ENCODE assay signal across 24 cellular contexts in the genomic region with DNA sequence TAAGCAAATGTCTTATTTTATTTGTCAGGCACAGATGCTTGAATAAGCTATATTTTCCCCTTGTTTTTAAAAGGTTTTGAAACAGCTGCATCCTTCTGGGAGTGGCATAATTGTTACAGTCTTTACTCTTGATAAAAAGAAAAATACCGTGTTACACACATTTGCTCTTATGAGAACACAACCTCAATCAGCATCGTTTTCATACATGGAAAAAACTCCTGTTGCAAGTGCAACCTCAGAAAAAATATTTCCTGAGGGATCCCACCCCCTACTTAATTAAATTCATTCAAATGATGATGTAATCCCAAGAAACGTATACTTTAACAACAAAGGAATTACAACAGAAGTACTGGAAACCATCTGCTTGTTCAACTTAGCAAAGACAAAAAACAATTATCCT. TPM values are rescaled to one million over a fixed set of nuclear protein-coding genes. Genes with fewer than 3 reads are reported as not detected.
DNase-seq lines count a peak whose midpoint lies in the region; ATAC-seq and TF ChIP-seq lines count a peak whose summit lies in the region.
"Had no signal": no experiment of that assay in that cellular context is flagged by ENCODE, and none has a peak within 500 bp of the region (broad histone marks: within the 10 kb centered on the region; RNA-seq: fewer than 3 reads in every experiment).

No MANE protein-coding gene starts in this region.

- peak overlapping the region; percentile 65 for H3K4me2 ChIP-seq in DOHH2 (ENCODE audit: low read length)
- no peak overlapping the region for H3K4me2 ChIP-seq in MM.1S (ENCODE audit: low read depth, low read length)
- H3K4me2 ChIP-seq: PC-9 had no signal

- H3K27ac Mint-ChIP-seq in glutamatergic neuron (ENCODE audit: unreplicated experiment): peak overlapping the region; percentile 84
- H3K27ac Mint-ChIP-seq: activated naive CD8-positive, alpha-beta T cell treated with anti-CD3 and anti-CD28 coated beads, Interleukin-2, amount 10 ng/mL, durations not matched to agents 7 days and 5 days had no signal

- H3K9me3 ChIP-seq in DOHH2 (ENCODE audit: control insufficient read depth, insufficient read depth, low read length) (no peaks in the 10 kb centered on the region), MM.1S (replicated peaks; ENCODE audit: insufficient read depth, low read length) (no peaks in the 10 kb centered on the region)
- H3K9me3 ChIP-seq: psoas muscle, suprapubic skin had no signal

- H3K4me3 Mint-ChIP-seq in glutamatergic neuron (ENCODE audit: unreplicated experiment): no peak overlapping the region
- H3K4me3 Mint-ChIP-seq: activated naive CD8-positive, alpha-beta T cell treated with anti-CD3 and anti-CD28 coated beads, Interleukin-2, amount 10 ng/mL, durations not matched to agents 7 days and 5 days; naive B cell had no signal

- H3K4me3 ChIP-seq in DOHH2 (ENCODE audit: low read length): no peak overlapping the region
- H3K4me3 ChIP-seq in MM.1S (ENCODE audit: low read length): no peak overlapping the region
- H3K4me3 ChIP-seq: PC-9, psoas muscle, suprapubic skin had no signal

- no peaks in the 10 kb centered on the region for H3K9me3 Mint-ChIP-seq in glutamatergic neuron (ENCODE audit: unreplicated experiment)
- H3K9me3 Mint-ChIP-seq: activated naive CD8-positive, alpha-beta T cell treated with anti-CD3 and anti-CD28 coated beads, Interleukin-2, amount 10 ng/mL, durations not matched to agents 7 days and 5 days; naive B cell had no signal

- H3K36me3 Mint-ChIP-seq in glutamatergic neuron (ENCODE audit: unreplicated experiment): no peaks in the 10 kb centered on the region
- H3K36me3 Mint-ChIP-seq: activated naive CD8-positive, alpha-beta T cell treated with anti-CD3 and anti-CD28 coated beads, Interleukin-2, amount 10 ng/mL, durations not matched to agents 7 days and 5 days; naive B cell had no signal

- peaks cover 6% of the 10 kb centered on the region for H3K27me3 Mint-ChIP-seq in glutamatergic neuron (ENCODE audit: unreplicated experiment)

- no peak overlapping the region for H2AFZ ChIP-seq in MM.1S (ENCODE audit: low read length)
- H2AFZ ChIP-seq: PC-9 had no signal

- H3K79me2 ChIP-seq in DOHH2 (ENCODE audit: control insufficient read depth, low read length) (peaks cover 59% of the 10 kb centered on the region), MM.1S (ENCODE audit: low read length) (no peaks in the 10 kb centered on the region)

- DNase-seq in LHCN-M2 (ENCODE audit: low read depth): peak; percentile 63
- peak; percentile 43 for DNase-seq in dedifferentiated amniotic fluid mesenchymal stem cell (ENCODE audit: extremely low spot score)
- no peak for DNase-seq in glutamatergic neuron
- DNase-seq in COLO668 (lab: John Stamatoyannopoulos, UW; ENCODE audit: unreplicated experiment): no peak
- no peak for DNase-seq in MM.1S
- DNase-seq: activated CD4-positive, alpha-beta T cell treated with anti-CD3 and anti-CD28 coated beads for 4 hours; activated effector memory CD4-positive, alpha-beta T cell treated with Interleukin-2 at 50 U/mL for 16 hours; activated naive CD8-positive, alpha-beta T cell treated with anti-CD3 and anti-CD28 coated beads, Interleukin-2, amount 10 ng/mL, durations not matched to agents 7 days and 5 days; foreskin keratinocyte; HCEC 1CT; left colon; mesenchymal stem cell; naive B cell; NCI-H1694 treated with DMSO at 0.1 percent for 48 hours; NCI-H524 treated with DMSO at 0.1 percent for 48 hours; NK-92 treated with Interleukin-12 subunit alpha and Interleukin-12 subunit beta, amount 100 ng/mL, for 24 hours; PC-9; psoas muscle; Right ventricle myocardium superior; stimulated activated naive CD4-positive, alpha-beta T cell had no signal

- no peak for TF ChIP-seq CTCF in DOHH2 (IDR thresholded peaks at IDR 0.05; ENCODE audit: low read depth, low read length, poor library complexity, severe bottlenecking)
- no peak for TF ChIP-seq CTCF in glutamatergic neuron (IDR thresholded peaks at IDR 0.05; ENCODE audit: partially characterized antibody, unreplicated experiment)
- no peak for TF ChIP-seq CTCF in MM.1S (IDR thresholded peaks at IDR 0.05; ENCODE audit: low read length)

- H3K4me1 Mint-ChIP-seq in glutamatergic neuron (ENCODE audit: low read depth, unreplicated experiment): peaks cover 36% of the 10 kb centered on the region
- H3K4me1 Mint-ChIP-seq: naive B cell had no signal

- H3K9me2 ChIP-seq in DOHH2 (replicated peaks; ENCODE audit: control insufficient read depth, low read length): no peaks in the 10 kb centered on the region
- no peaks in the 10 kb centered on the region for H3K9me2 ChIP-seq in MM.1S (replicated peaks; ENCODE audit: insufficient read depth, low read length)

- ATAC-seq in GM21717 (IDR thresholded peaks at IDR 0.05; ENCODE audit: unreplicated experiment): no peak
- ATAC-seq in GM18519 (IDR thresholded peaks at IDR 0.05; ENCODE audit: low FRiP score, unreplicated experiment): no peak
- ATAC-seq: foreskin keratinocyte, left colon, psoas muscle had no signal

- H3K36me3 ChIP-seq in DOHH2 (ENCODE audit: control insufficient read depth, low read length) (peaks cover 53% of the 10 kb centered on the region), MM.1S (replicated peaks; ENCODE audit: insufficient read depth, low read length) (0 out of 2 replicates have a peak, but pooled peaks cover 3% of the 10 kb centered on the region)
- H3K36me3 ChIP-seq: suprapubic skin had no signal

- 0 out of 2 replicates have a peak overlapping the region, but pooled peaks have one; percentile 2 for H3K27ac ChIP-seq in DOHH2 (ENCODE audit: low read depth, low read length)
- H3K27ac ChIP-seq in MM.1S (ENCODE audit: low read length): no peak overlapping the region
- H3K27ac ChIP-seq: foreskin keratinocyte, PC-9, suprapubic skin had no signal

- H3F3A ChIP-seq in DOHH2 (ENCODE audit: control insufficient read depth, insufficient read depth): peaks cover 2% of the 10 kb centered on the region
- no peaks in the 10 kb centered on the region for H3F3A ChIP-seq in MM.1S (ENCODE audit: insufficient read depth, low read length)

- no peak overlapping the region for H3K9ac ChIP-seq in MM.1S (ENCODE audit: low read length)

- no peaks in the 10 kb centered on the region for H4K20me1 ChIP-seq in DOHH2 (ENCODE audit: control insufficient read depth, insufficient read depth, low read depth, low read length)
- no peaks in the 10 kb centered on the region for H4K20me1 ChIP-seq in MM.1S (ENCODE audit: insufficient read depth, low read length)

- H3K4me1 ChIP-seq in DOHH2 (ENCODE audit: control insufficient read depth, low read length) (peaks cover 98% of the 10 kb centered on the region), MM.1S (ENCODE audit: low read length) (0 out of 2 replicates have a peak, but pooled peaks cover 1% of the 10 kb centered on the region)

- no peaks in the 10 kb centered on the region for H3K27me3 ChIP-seq in DOHH2 (ENCODE audit: control insufficient read depth, low read length)
- H3K27me3 ChIP-seq in MM.1S (replicated peaks; ENCODE audit: insufficient read depth, low read length): no peaks in the 10 kb centered on the region
- H3K27me3 ChIP-seq: foreskin keratinocyte, suprapubic skin had no signal

RNA-seq across cellular contexts. Expression of a gene that starts 58.6 kb away (rescaled TPM):
- total RNA-seq in LHCN-M2 (2014; rRNA removed) (55.5 and 59.9 TPM in 2 replicates), glutamatergic neuron (ENCODE audit: unreplicated experiment) (57.5 TPM)
- polyA plus RNA-seq in LHCN-M2 (2012): 7.3 TPM

Comparison
In these comparisons a context has a peak if more than half of its experiments do, and no peak if none do; other contexts are left out.
1. DNase-seq: peak in LHCN-M2 (single experiment) and dedifferentiated amniotic fluid mesenchymal stem cell (single experiment); none in glutamatergic neuron (single experiment), COLO668 (single experiment) and MM.1S (single experiment).